9 cellular contexts compared by ENCODE assay signal in genomic region chr14:63854330-63854729, GRCh38. TPM values are rescaled to one million over a fixed set of nuclear protein-coding genes. Genes with fewer than 3 reads are reported as not detected.
DNase-seq lines count a peak whose midpoint lies in the region; ATAC-seq and TF ChIP-seq lines count a peak whose summit lies in the region.
"Had no signal": no experiment of that assay in that cellular context is flagged by ENCODE, and none has a peak within 500 bp of the region (broad histone marks: within the 10 kb centered on the region; RNA-seq: fewer than 3 reads in every experiment).

No MANE protein-coding gene starts in this region.

- DNase-seq in HCT116 (ENCODE audit: low read depth, low spot score): no peak
- DNase-seq in foreskin keratinocyte: no peak
- DNase-seq in NCI-H1930 (lab: John Stamatoyannopoulos, UW): no peak
- DNase-seq in NCI-H2196 (lab: John Stamatoyannopoulos, UW; ENCODE audit: unreplicated experiment): no peak
- DNase-seq: cortex of kidney had no signal

- POLR2A ChIA-PET in HCT116 (lab: Charles Lee): interaction anchor here (2.3 kb wide), 1 partner anchor 9 kb away, joined by 6 read pairs; no protein-coding TSS in a partner anchor

- TF ChIP-seq POLR2A in HCT116 (IDR thresholded peaks at IDR 0.05; ENCODE audit: borderline replicate concordance, extremely low read depth, insufficient read depth, insufficient read length): no peak

- H3K27me3 ChIP-seq in HCT116 (ENCODE audit: insufficient read depth, low read length): no peaks in the 10 kb centered on the region
- H3K27me3 ChIP-seq in SU-DHL-6 (ENCODE audit: low read length): no peaks in the 10 kb centered on the region
- peaks cover 4% of the 10 kb centered on the region for H3K27me3 ChIP-seq in foreskin keratinocyte

- H3K27ac ChIP-seq in HCT116 (ENCODE audit: low read depth, low read length) (no peak overlapping the region), SU-DHL-6 (ENCODE audit: low read depth, low read length) (peak overlapping the region; percentile 92), foreskin keratinocyte (peak overlapping the region; percentile 97), skin epidermis (peak overlapping the region in 19 of 21 experiments; percentile 40 to 95 (median 88))
- H3K27ac ChIP-seq: HL-60 had no signal

- peak overlapping the region; percentile 53 to 74 for H3K4me3 ChIP-seq in HCT116 (replicated peaks in 1 of 2; ENCODE audit: low read depth in 1 of 2, low read length in 2 of 2)
- peak overlapping the region; percentile 84 for H3K4me3 ChIP-seq in SU-DHL-6 (ENCODE audit: insufficient read depth, low read length, poor library complexity, severe bottlenecking)
- H3K4me3 ChIP-seq in skin epidermis: peak overlapping the region; percentile 57 to 96 (median 91)

- H3K9me2 ChIP-seq in HCT116 (ENCODE audit: insufficient read depth) (no peaks in the 10 kb centered on the region), SU-DHL-6 (replicated peaks; ENCODE audit: insufficient read depth, low read length) (no peaks in the 10 kb centered on the region)

- H3K4me1 ChIP-seq in HCT116 (ENCODE audit: control insufficient read depth in 1 of 2, insufficient read depth in 2 of 2, low read length in 2 of 2) (peaks cover 3 to 26% of the 10 kb centered on the region in 2 experiments; a peak in 3 of 4 replicates), foreskin keratinocyte (peaks cover 18% of the 10 kb centered on the region)

- no peaks in the 10 kb centered on the region for H3K36me3 ChIP-seq in HCT116 (ENCODE audit: control insufficient read depth in 1 of 2, insufficient read depth in 2 of 2, low read length in 2 of 2)
- H3K36me3 ChIP-seq in SU-DHL-6 (ENCODE audit: low read length): no peaks in the 10 kb centered on the region

- H4K20me1 ChIP-seq in HCT116 (ENCODE audit: insufficient read depth) (no peaks in the 10 kb centered on the region), SU-DHL-6 (ENCODE audit: low read depth, low read length) (no peaks in the 10 kb centered on the region)

- TF ChIP-seq CTCF in HCT116 (IDR thresholded peaks at IDR 0.05 in 2 of 3, conservative IDR thresholded peaks at IDR 0.05 in 1 of 3; ENCODE audit: borderline replicate concordance in 1 of 3, insufficient read depth in 1 of 3, low read depth in 2 of 3, low read length in 2 of 3): no peak
- no peak for TF ChIP-seq CTCF in SU-DHL-6 (IDR thresholded peaks at IDR 0.05; ENCODE audit: insufficient read depth, low read length, poor library complexity, severe bottlenecking)
- no peak for TF ChIP-seq CTCF in foreskin keratinocyte (conservative IDR thresholded peaks at IDR 0.05)

- H3F3A ChIP-seq in SU-DHL-6 (ENCODE audit: insufficient read depth): peaks cover 23% of the 10 kb centered on the region

- H3K4me2 ChIP-seq in HCT116 (ENCODE audit: low read length) (peak overlapping the region; percentile 89), SU-DHL-6 (ENCODE audit: low read depth, low read length, poor library complexity, severe bottlenecking) (peak overlapping the region; percentile 89)

- intact Hi-C loops in HCT116 (cut with micrococcal nuclease): loop anchor here (5.0 kb wide), 1 partner anchor 212 kb away; the partner anchor contains the start of gene WDR89

- H3K9me3 ChIP-seq in HCT116 (ENCODE audit: control insufficient read depth in 1 of 2, insufficient read depth in 1 of 2, low read depth in 1 of 2, low read length in 2 of 2) (no peaks in the 10 kb centered on the region), SU-DHL-6 (ENCODE audit: insufficient read depth, low read length) (no peaks in the 10 kb centered on the region)

- no TSS peak for BruUV-seq in HCT116 (replicated peaks; lab: Mats Ljungman, UMichigan)

- TF ChIP-seq RAD21 in HCT116 (IDR thresholded peaks at IDR 0.05; ENCODE audit: low read depth): no peak

- CTCF ChIA-PET in HCT116 (lab: Charles Lee): no interaction called here

- H2AFZ ChIP-seq in HCT116 (ENCODE audit: low read depth, low read length, poor library complexity, severe bottlenecking): no peak overlapping the region
- no peak overlapping the region for H2AFZ ChIP-seq in SU-DHL-6 (ENCODE audit: low read depth, low read length, severe bottlenecking)

- RAD21 ChIA-PET in HCT116 (lab: Charles Lee; ENCODE audit: low non-redundant PET in 1 of 2, low total read pairs in 2 of 2, uncharacterized antibody in 2 of 2, unreplicated experiment in 2 of 2): no interaction called here

- ATAC-seq in HCT116: no peak
- peak; percentile 28 for ATAC-seq in foreskin keratinocyte
- ATAC-seq in HG03442 (IDR thresholded peaks at IDR 0.05; ENCODE audit: unreplicated experiment): no peak

- peaks cover 39% of the 10 kb centered on the region for H3K79me2 ChIP-seq in HCT116 (ENCODE audit: insufficient read depth, low read length)
- peaks cover 61% of the 10 kb centered on the region for H3K79me2 ChIP-seq in SU-DHL-6 (ENCODE audit: insufficient read depth, low read length)

- peak overlapping the region; percentile 74 for H3K9ac ChIP-seq in HCT116 (ENCODE audit: low read length)
- H3K9ac ChIP-seq in SU-DHL-6 (ENCODE audit: low read length): peak overlapping the region; percentile 79

TF ChIP-seq in HCT116, 20 proteins besides CTCF, POLR2A, EP300 and RAD21:
- TF ChIP-seq SIN3A (IDR thresholded peaks at IDR 0.05; ENCODE audit: low read depth) (no peak), YY1 (IDR thresholded peaks at IDR 0.05; ENCODE audit: extremely low read depth, insufficient replicate concordance, low read depth, low read length) (no peak), MAX (IDR thresholded peaks at IDR 0.05) (no peak), JUND (IDR thresholded peaks at IDR 0.05) (no peak), CEBPB (IDR thresholded peaks at IDR 0.05; ENCODE audit: low read depth) (no peak), ZBTB33 (IDR thresholded peaks at IDR 0.05; ENCODE audit: extremely low read depth, insufficient replicate concordance, low read length) (no peak), SP1 (IDR thresholded peaks at IDR 0.05; ENCODE audit: low read depth) (no peak), TCF7L2 (IDR thresholded peaks at IDR 0.05; ENCODE audit: borderline replicate concordance, extremely low read depth, insufficient read depth, insufficient read length) (no peak), EZH2 (IDR thresholded peaks at IDR 0.05) (no peak), EGR1 (IDR thresholded peaks at IDR 0.05; ENCODE audit: low read depth) (no peak), CBX3 (IDR thresholded peaks at IDR 0.05; ENCODE audit: low read depth) (no peak), ATF3 (IDR thresholded peaks at IDR 0.05) (no peak), ZNF274 (IDR thresholded peaks at IDR 0.05; ENCODE audit: low read depth, low read length) (no peak), ZFX (IDR thresholded peaks at IDR 0.05) (no peak), SRF (IDR thresholded peaks at IDR 0.05; ENCODE audit: low read depth) (no peak), REST (IDR thresholded peaks at IDR 0.05; ENCODE audit: low read depth) (no peak)
TF ChIP-seq in HCT116: peak in this region for 0.

RNA-seq across cellular contexts. Expression of gene SYNE2, which starts 1.5 kb away (rescaled TPM):
- total RNA-seq in HCT116 (2021; ENCODE audit: unreplicated experiment): 28.8 TPM
- 21.4 and 23.6 TPM in 2 replicates for polyA plus RNA-seq in HCT116 (2012)
- 20.8 and 22.5 TPM in 2 replicates for total RNA-seq in foreskin keratinocyte
- polyA plus RNA-seq in foreskin keratinocyte: 5.2 and 6.9 TPM in 2 replicates
